In genomic region chr14:96275182-96276112, GRCh38 we compare ENCODE assay signal across 8 cellular contexts.
DNase-seq lines count a peak whose midpoint lies in the region; ATAC-seq and TF ChIP-seq lines count a peak whose summit lies in the region.

No MANE protein-coding gene starts in this region.

- peak; percentile 82 for DNase-seq in GM10248 (ENCODE audit: extremely low spot score)
- peak; percentile 66 for DNase-seq in NB4 (ENCODE audit: low read depth)
- DNase-seq in T-helper 22 cell (ENCODE audit: low read depth) = peak; percentile 16
- peak; percentile 81 for DNase-seq in astrocyte of the hippocampus (ENCODE audit: low read depth, low spot score)
- peak; percentile 84 for DNase-seq in iPS-NIHi11 (ENCODE audit: low spot score)
- peak; percentile 35 to 71 for DNase-seq in stimulated activated CD4-positive, alpha-beta T cell treated with anti-CD3 and anti-CD28 coated beads, Interleukin-12 subunit alpha, Interleukin-12 subunit beta, amount 100 ng/mL, for 24 hours (ENCODE audit: low read depth in 2 of 2)

- H3K4me3 ChIP-seq in NB4 (ENCODE audit: low read depth, low read length) = no peak overlapping the region

- no peak for TF ChIP-seq POLR2A in NB4 (IDR thresholded peaks at IDR 0.05; ENCODE audit: extremely low read depth, insufficient read length)

- POLR2A ChIA-PET in GM10248 (lab: Yijun Ruan, JAX) = no interaction called here

- CTCF ChIA-PET in GM10248 (lab: Yijun Ruan, JAX) = interaction anchor here (0.7 to 9.4 kb wide), 27 partner anchors 11 to 501 kb away, joined by 3 to 143 read pairs (median 4); no protein-coding TSS in a partner anchor

- ATAC-seq in GM21447 (IDR thresholded peaks at IDR 0.05; ENCODE audit: unreplicated experiment) = no peak
- ATAC-seq in HG02970 (IDR thresholded peaks at IDR 0.05; ENCODE audit: low FRiP score, unreplicated experiment) = no peak

- TF ChIP-seq CTCF in GM10248 (IDR thresholded peaks at IDR 0.05; ENCODE audit: control extremely low read depth, extremely low read depth, low read depth, missing control alignments) (peak; percentile 81), NB4 (IDR thresholded peaks at IDR 0.05; ENCODE audit: low read depth, low read length) (peak; percentile 84)

Comparison
In these comparisons a context has a peak if more than half of its experiments do, and no peak if none do; other contexts are left out.
1. DNase-seq: peak in every context shown above with its lines; median percentile 84 in iPS-NIHi11; 82 in GM10248; 81 in astrocyte of the hippocampus; 66 in NB4; 53 in stimulated activated CD4-positive, alpha-beta T cell treated with anti-CD3 and anti-CD28 coated beads, Interleukin-12 subunit alpha, Interleukin-12 subunit beta, amount 100 ng/mL, for 24 hours; 16 in T-helper 22 cell.